Comparison of ENCODE assay signal across 8 cellular contexts in the genomic region with DNA sequence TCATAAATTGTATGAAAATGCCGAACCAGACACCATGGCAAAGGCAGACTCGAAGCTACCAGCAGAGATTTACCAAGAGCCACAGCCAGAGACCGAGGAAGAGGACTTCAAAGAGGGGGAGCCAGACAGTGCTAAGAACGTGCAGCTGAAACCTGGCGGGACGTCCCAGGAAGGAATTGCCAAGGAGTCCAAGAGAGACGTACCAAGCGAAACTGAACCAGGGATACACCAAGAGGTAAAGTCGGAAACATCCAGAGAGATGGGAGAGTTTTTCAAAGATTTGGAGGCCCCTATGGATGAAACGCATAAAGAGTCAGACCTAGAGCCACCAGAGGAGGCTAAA. TPM values are rescaled to one million over a fixed set of nuclear protein-coding genes. Genes with fewer than 3 reads are reported as not detected.
A peak's percentile ranks its signal among the peaks of the same experiment; 100 is the strongest.
DNase-seq lines count a peak whose midpoint lies in the region; ATAC-seq, FAIRE-seq and TF ChIP-seq lines count a peak whose summit lies in the region.

No MANE protein-coding gene starts in this region.

- no peak overlapping the region for H3K27ac ChIP-seq in DND-41 (ENCODE audit: low read length)
- peak overlapping the region in 1 of 4 donors; percentile 92 for H3K27ac ChIP-seq in esophagus squamous epithelium
- peak overlapping the region in 3 of 4 donors; percentile 76 to 88 (median 85) for H3K27ac ChIP-seq in pancreas

- no peak for TF ChIP-seq CTCF in DND-41 (IDR thresholded peaks at IDR 0.05; ENCODE audit: borderline replicate concordance, extremely low read depth, low read length, poor library complexity, severe bottlenecking)
- no peak for TF ChIP-seq CTCF in NB4 (IDR thresholded peaks at IDR 0.05; ENCODE audit: low read depth, low read length)
- no peak for TF ChIP-seq CTCF in esophagus squamous epithelium (IDR thresholded peaks at IDR 0.05)
- TF ChIP-seq CTCF in pancreas (IDR thresholded peaks at IDR 0.05), result no peak

- peak overlapping the region; percentile 71; a peak in 3 of 4 replicates for H3K4me3 ChIP-seq in DND-41 (ENCODE audit: low read depth in 1 of 2, low read length in 2 of 2)
- H3K4me3 ChIP-seq in NB4 (ENCODE audit: low read depth, low read length), result peak overlapping the region; percentile 81
- H3K4me3 ChIP-seq in esophagus squamous epithelium, result peak overlapping the region; percentile 79 to 97 (median 84)
- H3K4me3 ChIP-seq in pancreas, result peak overlapping the region; percentile 85 to 96 (median 92)

- H3K4me1 ChIP-seq in DND-41 (ENCODE audit: insufficient read depth, low read length), result peaks cover 34% of the 10 kb centered on the region
- H3K4me1 ChIP-seq in esophagus squamous epithelium, result peaks cover 9 to 24% (median 12%) of the 10 kb centered on the region in 3 donors
- H3K4me1 ChIP-seq in pancreas, result peaks cover 0 to 12% (median 0%) of the 10 kb centered on the region in 3 donors

- ATAC-seq in DND-41 (ENCODE audit: insufficient read depth, low read depth) (peak; percentile 21), pancreas (peak in 2 of 4 donors; percentile 2 to 3), HG02884 (IDR thresholded peaks at IDR 0.05; ENCODE audit: unreplicated experiment) (no peak), GM21381 (IDR thresholded peaks at IDR 0.05; ENCODE audit: unreplicated experiment) (no peak), HG03520 (IDR thresholded peaks at IDR 0.05; ENCODE audit: unreplicated experiment) (no peak)

- TF ChIP-seq POLR2A in NB4 (IDR thresholded peaks at IDR 0.05; ENCODE audit: extremely low read depth, insufficient read length) (no peak), esophagus squamous epithelium (IDR thresholded peaks at IDR 0.05) (no peak)

- FAIRE-seq in pancreas (lab: Jason Lieb, UNC), result no peak

- 13 to 18% methylated on average over 10 of the region's 10 CpGs for WGBS in esophagus squamous epithelium, 2 donors
- WGBS in pancreas, 2 donors, result 13 to 15% methylated on average over 10 of the region's 10 CpGs

- no peaks in the 10 kb centered on the region for H3K9me3 ChIP-seq in DND-41 (ENCODE audit: insufficient read depth, low read length, severe bottlenecking)
- no peaks in the 10 kb centered on the region for H3K9me3 ChIP-seq in esophagus squamous epithelium
- no peaks in the 10 kb centered on the region for H3K9me3 ChIP-seq in pancreas

- intact Hi-C loops in esophagus squamous epithelium (cut with DNase I) (no loop called here), pancreas (cut with DNase I) (no loop called here)

- H2AFZ ChIP-seq in DND-41 (ENCODE audit: low read depth, low read length), result peak overlapping the region; percentile 88

- H3K79me2 ChIP-seq in DND-41 (ENCODE audit: insufficient read depth, low read length), result peaks cover 39% of the 10 kb centered on the region

- peak overlapping the region; percentile 97 for H3K4me2 ChIP-seq in DND-41 (ENCODE audit: insufficient read depth, low read length)

- peak overlapping the region; percentile 82 for H3K9ac ChIP-seq in DND-41 (ENCODE audit: low read depth, low read length)

- H4K20me1 ChIP-seq in DND-41 (ENCODE audit: insufficient read depth, low read length), result no peaks in the 10 kb centered on the region

- H3K27me3 ChIP-seq in DND-41 (ENCODE audit: insufficient read depth, low read length, poor library complexity) (no peaks in the 10 kb centered on the region), esophagus squamous epithelium (no peaks in the 10 kb centered on the region), pancreas (no peaks in the 10 kb centered on the region)

- H3K36me3 ChIP-seq in DND-41 (ENCODE audit: insufficient read depth, low read length) (0 out of 2 replicates have a peak, but pooled peaks cover 5% of the 10 kb centered on the region), esophagus squamous epithelium (no peaks in the 10 kb centered on the region), pancreas (no peaks in the 10 kb centered on the region)

- no peak for DNase-seq in DND-41
- no peak for DNase-seq in NB4 (ENCODE audit: low read depth)
- no peak for DNase-seq in esophagus squamous epithelium (lab: John Stamatoyannopoulos, UW)
- no peak for DNase-seq in pancreas
- DNase-seq in glomerular visceral epithelial cell (ENCODE audit: extremely low spot score), result no peak

RNA-seq across cellular contexts. Expression of gene SAMD15, which starts 0.3 kb away (rescaled TPM):
- total RNA-seq in esophagus squamous epithelium, result under 1 TPM; 0.12 to 0.48 (median 0.40) TPM
- total RNA-seq in pancreas, result 1 to 10 TPM in 1 of 6 donors, under 1 TPM in 5; 0.28 to 1.5 (median 0.92) TPM
- polyA plus RNA-seq in pancreas, result 1 to 10 TPM in 1 of 2 donors, under 1 TPM in 1; 0.49 to 1.5 TPM

RNA-seq across cellular contexts. Expression of gene TMED8, which starts 0.6 kb away (rescaled TPM):
- total RNA-seq in esophagus squamous epithelium (1 to 10 TPM; 4.4 to 9.3 (median 8.0) TPM), pancreas (1 to 10 TPM; 4.4 to 7.0 (median 5.8) TPM)
- 1 to 10 TPM; 2.7 to 9.6 TPM for polyA plus RNA-seq in pancreas

RNA-seq across cellular contexts. Expression of gene NOXRED1, which starts 45.9 kb away (rescaled TPM):
- total RNA-seq in esophagus squamous epithelium, result not detected
- under 1 TPM; 0.16 to 0.58 (median 0.43) TPM for total RNA-seq in pancreas
- under 1 TPM; 0.30 to 0.77 TPM for polyA plus RNA-seq in pancreas

RNA-seq across cellular contexts. Expression of gene GSTZ1, which starts 56.6 kb away (rescaled TPM):
- 10 to 100 TPM; 22.0 to 44.4 (median 28.1) TPM for total RNA-seq in esophagus squamous epithelium
- 10 to 100 TPM in 2 of 6 donors, 1 to 10 TPM in 4; 6.3 to 13.2 (median 8.5) TPM for total RNA-seq in pancreas
- 10 to 100 TPM; 16.8 to 18.4 TPM for polyA plus RNA-seq in pancreas

RNA-seq across cellular contexts. Expression of gene POMT2, which starts 56.8 kb away (rescaled TPM):
- total RNA-seq in esophagus squamous epithelium, result 10 to 100 TPM in 1 of 4 donors, 1 to 10 TPM in 3; 7.3 to 16.0 (median 8.4) TPM
- 10 to 100 TPM; 11.9 to 26.2 (median 14.7) TPM for total RNA-seq in pancreas
- 10 to 100 TPM; 27.5 to 29.5 TPM for polyA plus RNA-seq in pancreas
